ENCODE assay signal across 10 cellular contexts in genomic region chr1:16006552-16007485, GRCh38. TPM values are rescaled to one million over a fixed set of nuclear protein-coding genes. Genes with fewer than 3 reads are reported as not detected.
A peak's percentile ranks its signal among the peaks of the same experiment; 100 is the strongest.
DNase-seq lines count a peak whose midpoint lies in the region; ATAC-seq, FAIRE-seq and TF ChIP-seq lines count a peak whose summit lies in the region.
"Had no signal": no experiment of that assay in that cellular context is flagged by ENCODE, and none has a peak within 500 bp of the region (broad histone marks: within the 10 kb centered on the region; RNA-seq: fewer than 3 reads in every experiment).

No MANE protein-coding gene starts in this region.

- TF ChIP-seq CTCF in BJ (IDR thresholded peaks at IDR 0.05; ENCODE audit: insufficient read depth, low read depth, low read length) = peak; percentile 35; the same call in 1 of the 2 replicates
- TF ChIP-seq CTCF in foreskin keratinocyte (conservative IDR thresholded peaks at IDR 0.05) = peak; percentile 71
- no peak for TF ChIP-seq CTCF in osteocyte (IDR thresholded peaks at IDR 0.05)

- H3K27me3 ChIP-seq in BJ (ENCODE audit: control insufficient read depth, insufficient read depth, low read length) (no peaks in the 10 kb centered on the region), foreskin keratinocyte (no peaks in the 10 kb centered on the region)
- H3K27me3 ChIP-seq: ascending aorta had no signal

- no peaks in the 10 kb centered on the region for H3K27me3 Mint-ChIP-seq in osteocyte (ENCODE audit: unreplicated experiment)

- H3K36me3 Mint-ChIP-seq in osteocyte (ENCODE audit: unreplicated experiment) = no peaks in the 10 kb centered on the region

- H3K4me1 ChIP-seq in foreskin keratinocyte = peaks cover 8% of the 10 kb centered on the region
- H3K4me1 ChIP-seq: ascending aorta had no signal

- H3K27ac ChIP-seq in foreskin keratinocyte = no peak overlapping the region
- H3K27ac ChIP-seq: ascending aorta, SK-N-MC had no signal

- CTCF ChIA-PET in BJ (lab: Yijun Ruan, JAX) = interaction anchor here (0.9 to 7.3 kb wide), 19 partner anchors 8 to 215 kb away, joined by 3 to 66 read pairs (median 6); partner anchors contain the start of gene FAM131C

- in situ Hi-C loops in SK-MEL-5 (cut with HindIII; ENCODE audit: low pct_unique_long_range_greater_than_20kb, low sequenced_read_pairs) = no loop called here

- no peaks in the 10 kb centered on the region for H3K9me3 Mint-ChIP-seq in osteocyte (ENCODE audit: unreplicated experiment)

- no peak overlapping the region for H3K27ac Mint-ChIP-seq in osteocyte (ENCODE audit: unreplicated experiment)

- peak; percentile 69 for FAIRE-seq in GM12892 (lab: Jason Lieb, UNC)

- peak; percentile 72 for ATAC-seq in foreskin keratinocyte

- no peaks in the 10 kb centered on the region for H3K36me3 ChIP-seq in BJ (ENCODE audit: control insufficient read depth, insufficient read depth, low read length)
- H3K36me3 ChIP-seq: ascending aorta had no signal

- no peak overlapping the region for H3K4me3 Mint-ChIP-seq in osteocyte (ENCODE audit: unreplicated experiment)

- POLR2A ChIA-PET in BJ (lab: Charles Lee) = no interaction called here

- H3K4me3 ChIP-seq in BJ (ENCODE audit: low read depth, low read length) = no peak overlapping the region
- H3K4me3 ChIP-seq: ascending aorta, SK-N-MC had no signal

- DNase-seq in BJ (ENCODE audit: low read depth) (no peak), GM12892 (ENCODE audit: insufficient read length) (no peak), SK-MEL-5 (ENCODE audit: low read depth, low spot score) (peak; percentile 23), foreskin keratinocyte (peak; percentile 64 to 86), osteocyte (ENCODE audit: extremely low spot score, unreplicated experiment) (no peak), DMS53 (lab: John Stamatoyannopoulos, UW) (no peak), DMS114 treated with DMSO at 0.1 percent for 48 hours (lab: John Stamatoyannopoulos, UW; ENCODE audit: unreplicated experiment) (no peak)
- DNase-seq in activated T-cell treated with anti-CD3 and anti-CD28 coated beads, Interleukin-2, amount 50 U/mL, for 1 hour = no peak

- peaks cover 9% of the 10 kb centered on the region for H3K4me1 Mint-ChIP-seq in osteocyte (ENCODE audit: unreplicated experiment)

- no peak for TF ChIP-seq POLR2A in GM12892 (IDR thresholded peaks at IDR 0.05; ENCODE audit: low read depth, low read length)

RNA-seq across cellular contexts. Expression of gene SRARP, which starts 2.8 kb away (rescaled TPM):
- polyA plus RNA-seq in BJ (2011; rRNA removed) = not detected in 2 replicates
- polyA minus RNA-seq in BJ (2011; rRNA and poly(A)+ RNA removed) = not detected in 2 replicates
- polyA plus RNA-seq in GM12892 (2012; ENCODE audit: missing spikeins) = not detected
- not detected in 2 replicates for total RNA-seq in SK-MEL-5 (2014; rRNA removed; shearing (Covaris generic))
- polyA plus RNA-seq in SK-MEL-5 (2015; cell fraction: cytosol; rRNA removed) = not detected in 2 replicates
- not detected in 2 replicates for polyA plus RNA-seq in SK-MEL-5 (2015; cell fraction: nucleus; rRNA removed)
- total RNA-seq in foreskin keratinocyte = not detected in 2 replicates
- not detected in 2 replicates for polyA plus RNA-seq in foreskin keratinocyte
- total RNA-seq in osteocyte = not detected in 2 replicates
- total RNA-seq: ascending aorta had no signal

RNA-seq across cellular contexts. Expression of gene HSPB7, which starts 11.0 kb away (rescaled TPM):
- polyA plus RNA-seq in BJ (2011; rRNA removed) (32.5 and 66.6 TPM in 2 replicates), foreskin keratinocyte (not detected in 2 replicates)
- 26.1 and 30.3 TPM in 2 replicates for polyA minus RNA-seq in BJ (2011; rRNA and poly(A)+ RNA removed)
- polyA plus RNA-seq in GM12892 (2012; ENCODE audit: missing spikeins) = 0.34 TPM
- total RNA-seq in SK-MEL-5 (2014; rRNA removed; shearing (Covaris generic)) = 0.66 TPM in 1 of 2 replicates, not detected in the other
- polyA plus RNA-seq in SK-MEL-5 (2015; cell fraction: cytosol; rRNA removed) = 0.29 and 1.4 TPM in 2 replicates
- polyA plus RNA-seq in SK-MEL-5 (2015; cell fraction: nucleus; rRNA removed) = 0.07 TPM in 1 of 2 replicates, not detected in the other
- total RNA-seq in foreskin keratinocyte (not detected in 2 replicates), osteocyte (3.4 and 4.2 TPM in 2 replicates)

RNA-seq across cellular contexts. Expression of gene CLCNKA, which starts 15.0 kb away (rescaled TPM):
- polyA plus RNA-seq in BJ (2011; rRNA removed) (0.20 and 0.28 TPM in 2 replicates), foreskin keratinocyte (not detected in 2 replicates)
- 0.19 TPM in 1 of 2 replicates, not detected in the other for polyA minus RNA-seq in BJ (2011; rRNA and poly(A)+ RNA removed)
- polyA plus RNA-seq in GM12892 (2012; ENCODE audit: missing spikeins) = 0.34 TPM
- not detected in 2 replicates for total RNA-seq in SK-MEL-5 (2014; rRNA removed; shearing (Covaris generic))
- polyA plus RNA-seq in SK-MEL-5 (2015; cell fraction: cytosol; rRNA removed) = not detected in 2 replicates
- polyA plus RNA-seq in SK-MEL-5 (2015; cell fraction: nucleus; rRNA removed) = 0.28 TPM in 1 of 2 replicates, not detected in the other
- total RNA-seq in foreskin keratinocyte (not detected in 2 replicates), osteocyte (not detected in 2 replicates)
- total RNA-seq: ascending aorta had no signal

RNA-seq across cellular contexts. Expression of gene ZBTB17, which starts 30.9 kb away (rescaled TPM):
- polyA plus RNA-seq in BJ (2011; rRNA removed) (23.4 and 43.3 TPM in 2 replicates), foreskin keratinocyte (22.0 and 26.5 TPM in 2 replicates)
- polyA minus RNA-seq in BJ (2011; rRNA and poly(A)+ RNA removed) = 33.2 and 45.4 TPM in 2 replicates
- 12.6 TPM for polyA plus RNA-seq in GM12892 (2012; ENCODE audit: missing spikeins)
- 30.6 and 35.5 TPM in 2 replicates for total RNA-seq in SK-MEL-5 (2014; rRNA removed; shearing (Covaris generic))
- 34.0 and 37.9 TPM in 2 replicates for polyA plus RNA-seq in SK-MEL-5 (2015; cell fraction: cytosol; rRNA removed)
- 165 and 166 TPM in 2 replicates for polyA plus RNA-seq in SK-MEL-5 (2015; cell fraction: nucleus; rRNA removed)
- total RNA-seq in foreskin keratinocyte (29.7 and 29.8 TPM in 2 replicates), osteocyte (34.7 and 37.2 TPM in 2 replicates)

RNA-seq across cellular contexts. Expression of gene CLCNKB, which starts 36.8 kb away (rescaled TPM):
- polyA plus RNA-seq in BJ (2011; rRNA removed) (0.42 and 0.83 TPM in 2 replicates), foreskin keratinocyte (not detected in 2 replicates)
- polyA minus RNA-seq in BJ (2011; rRNA and poly(A)+ RNA removed) = 0.31 and 0.71 TPM in 2 replicates
- not detected for polyA plus RNA-seq in GM12892 (2012; ENCODE audit: missing spikeins)
- total RNA-seq in SK-MEL-5 (2014; rRNA removed; shearing (Covaris generic)) = 0.05 TPM in 1 of 2 replicates, not detected in the other
- polyA plus RNA-seq in SK-MEL-5 (2015; cell fraction: cytosol; rRNA removed) = 0.10 TPM in 1 of 2 replicates, not detected in the other
- polyA plus RNA-seq in SK-MEL-5 (2015; cell fraction: nucleus; rRNA removed) = 0.54 TPM in 1 of 2 replicates, not detected in the other
- total RNA-seq in foreskin keratinocyte (not detected in 2 replicates), osteocyte (0.34 TPM in 1 of 2 replicates, not detected in the other)
- total RNA-seq: ascending aorta had no signal

Comparison
In these comparisons a context has a peak if more than half of its experiments do, and no peak if none do; other contexts are left out.
1. DNase-seq: peak in SK-MEL-5 (single experiment) and foreskin keratinocyte (2 of 2); none in BJ (single experiment), GM12892 (single experiment), osteocyte (single experiment), DMS53 (single experiment), DMS114 treated with DMSO at 0.1 percent for 48 hours (single experiment) and activated T-cell treated with anti-CD3 and anti-CD28 coated beads, Interleukin-2, amount 50 U/mL, for 1 hour (single experiment).